19 cellular contexts compared by ENCODE assay signal in genomic region chr5:110809006-110809405, GRCh38.
DNase-seq lines count a peak whose midpoint lies in the region; ATAC-seq, FAIRE-seq and TF ChIP-seq lines count a peak whose summit lies in the region.
"Had no signal": no experiment of that assay in that cellular context is flagged by ENCODE, and none has a peak within 500 bp of the region (broad histone marks: within the 10 kb centered on the region; RNA-seq: fewer than 3 reads in every experiment).

No MANE protein-coding gene starts in this region.

- no peak overlapping the region for H3K4me3 ChIP-seq in SK-N-SH (ENCODE audit: low read depth in 2 of 2, low read length in 1 of 2)
- no peak overlapping the region for H3K4me3 ChIP-seq in bronchial epithelial cell (ENCODE audit: low read depth, low read length)
- no peak overlapping the region for H3K4me3 ChIP-seq in fibroblast of pulmonary artery (replicated peaks; ENCODE audit: low read depth, low read length)
- H3K4me3 ChIP-seq: A549 had no signal

- H3K9ac ChIP-seq in SK-N-SH: no peak overlapping the region

- H3K9me3 ChIP-seq in SK-N-SH: no peaks in the 10 kb centered on the region; the same call in 1 of the 2 replicates
- H3K9me3 ChIP-seq: A549, Caco-2 had no signal

- POLR2A ChIA-PET in SK-N-SH (lab: Yijun Ruan, JAX): no interaction called here

- H3K36me3 ChIP-seq in SK-N-SH (replicated peaks in 1 of 2; ENCODE audit: control insufficient read depth in 1 of 2, insufficient read depth in 2 of 2, low read length in 1 of 2) (no peaks in the 10 kb centered on the region), bronchial epithelial cell (ENCODE audit: control insufficient read depth, insufficient read depth, low read length) (no peaks in the 10 kb centered on the region)

- H3F3A ChIP-seq in SK-N-SH (replicated peaks; ENCODE audit: insufficient read depth): no peaks in the 10 kb centered on the region

- intact Hi-C loops in sciatic nerve (cut with DNase I): no loop called here

- H3K79me2 ChIP-seq in SK-N-SH (ENCODE audit: insufficient read depth): no peaks in the 10 kb centered on the region

- TF ChIP-seq EP300 in SK-N-SH (IDR thresholded peaks at IDR 0.05; ENCODE audit: borderline replicate concordance in 1 of 2, low read depth in 1 of 2, low read length in 1 of 2): no peak

- no peak overlapping the region for H3K27ac ChIP-seq in SK-N-SH (ENCODE audit: low read depth in 2 of 2, low read length in 1 of 2)
- H3K27ac ChIP-seq: 22Rv1, A549, C4-2B had no signal

- ATAC-seq in SK-N-SH treated with all-trans-retinoic acid at 6 μM for 48 hours (no peak), sciatic nerve (no peak)
- ATAC-seq: A549 had no signal

- in situ Hi-C loops in G401 (cut with HindIII; ENCODE audit: low sequenced_read_pairs): no loop called here

- H3K9me2 ChIP-seq in SK-N-SH: no peaks in the 10 kb centered on the region

- H4K20me1 ChIP-seq in SK-N-SH (ENCODE audit: insufficient read depth): no peaks in the 10 kb centered on the region

- CTCF ChIA-PET in SK-N-SH (lab: Yijun Ruan, JAX): no interaction called here

- H3K4me1 ChIP-seq in SK-N-SH (ENCODE audit: control insufficient read depth in 1 of 2, insufficient read depth in 2 of 2, low read depth in 1 of 2, low read length in 1 of 2): no peaks in the 10 kb centered on the region
- H3K4me1 ChIP-seq: A549, Caco-2 had no signal

- no peak for DNase-seq in SK-N-SH
- DNase-seq in bronchial epithelial cell (ENCODE audit: low read depth): peak; percentile 67
- DNase-seq in fibroblast of pulmonary artery (ENCODE audit: low read depth): peak; percentile 6
- no peak for DNase-seq in NCI-H748 treated with DMSO at 0.1 percent for 48 hours (lab: John Stamatoyannopoulos, UW)
- no peak for DNase-seq in G401 (ENCODE audit: low spot score)
- no peak for DNase-seq in sciatic nerve (ENCODE audit: low spot score)
- DNase-seq: AML-193; Caco-2; CD4-positive, alpha-beta T cell; GDM1; GOT3; H7 had no signal

- TF ChIP-seq CTCF in SK-N-SH (IDR thresholded peaks at IDR 0.05) (no peak), bronchial epithelial cell (IDR thresholded peaks at IDR 0.05; ENCODE audit: insufficient read depth, low read length, severe bottlenecking) (no peak), fibroblast of pulmonary artery (IDR thresholded peaks at IDR 0.05; ENCODE audit: low read length, missing control alignments) (no peak)

- no peak for TF ChIP-seq RAD21 in SK-N-SH (IDR thresholded peaks at IDR 0.05; ENCODE audit: low read length)

- FAIRE-seq in bronchial epithelial cell (lab: Jason Lieb, UNC): no peak
- FAIRE-seq: A549, D721Med, GM12892, GM18507 had no signal

- H2AFZ ChIP-seq in SK-N-SH (ENCODE audit: low read depth): 0 out of 2 replicates have a peak overlapping the region, but pooled peaks have one; percentile 4

- WGBS in SK-N-SH (ENCODE audit: low lambda C conversion rate): 85% methylated on average over 1 of the region's 1 CpG

- H3K27me3 ChIP-seq in SK-N-SH (ENCODE audit: insufficient read depth): no peaks in the 10 kb centered on the region
- no peaks in the 10 kb centered on the region for H3K27me3 ChIP-seq in bronchial epithelial cell (ENCODE audit: control insufficient read depth, insufficient read depth, low read length)

- no peak overlapping the region for H3K4me2 ChIP-seq in SK-N-SH
- H3K4me2 ChIP-seq: A549 had no signal

TF ChIP-seq in SK-N-SH, 30 proteins besides CTCF, POLR2A, EP300 and RAD21 (continues in another document):
- TF ChIP-seq NFIC (IDR thresholded peaks at IDR 0.05; ENCODE audit: borderline replicate concordance) (no peak), IRF3 (IDR thresholded peaks at IDR 0.05; ENCODE audit: low read depth, low read length) (no peak), JUND (IDR thresholded peaks at IDR 0.05) (no peak), GABPA (IDR thresholded peaks at IDR 0.05; ENCODE audit: low read depth) (no peak), FOSL2 (IDR thresholded peaks at IDR 0.05; ENCODE audit: borderline replicate concordance, low read depth) (no peak), RCOR1 (IDR thresholded peaks at IDR 0.05; ENCODE audit: low read length) (no peak), USF2 (IDR thresholded peaks at IDR 0.05; ENCODE audit: borderline replicate concordance, low read depth, low read length) (no peak), SMC3 (IDR thresholded peaks at IDR 0.05; ENCODE audit: low read depth, low read length) (no peak), ELF1 (IDR thresholded peaks at IDR 0.05) (no peak), CHD2 (IDR thresholded peaks at IDR 0.05; ENCODE audit: low read length, partially characterized antibody) (no peak), FOXJ3 (CRISPR knock-in tag; IDR thresholded peaks at IDR 0.05) (no peak), FOXM1 (IDR thresholded peaks at IDR 0.05; ENCODE audit: low read depth) (no peak), PBX3 (IDR thresholded peaks at IDR 0.05) (no peak)

TF ChIP-seq in SK-N-SH treated with all-trans-retinoic acid at 6 μM for 48 hours, 23 proteins besides CTCF, POLR2A, EP300 and RAD21:
- TF ChIP-seq ZNF565 (CRISPR knock-in tag; conservative IDR thresholded peaks at IDR 0.05; ENCODE audit: low read depth) (no peak), CSDC2 (CRISPR knock-in tag; IDR thresholded peaks at IDR 0.05) (no peak), ARNTL (CRISPR knock-in tag; IDR thresholded peaks at IDR 0.05; ENCODE audit: borderline replicate concordance, low read depth) (no peak), ZC3H10 (CRISPR knock-in tag; IDR thresholded peaks at IDR 0.05) (no peak), CSRNP3 (CRISPR knock-in tag; IDR thresholded peaks at IDR 0.05) (no peak), PPARA (CRISPR knock-in tag; IDR thresholded peaks at IDR 0.05; ENCODE audit: borderline replicate concordance) (no peak), ZFP30 (CRISPR knock-in tag; IDR thresholded peaks at IDR 0.05) (no peak), ZNF70 (CRISPR knock-in tag; IDR thresholded peaks at IDR 0.05) (no peak), RARB (CRISPR knock-in tag; IDR thresholded peaks at IDR 0.05) (no peak), GLIS3 (CRISPR knock-in tag; IDR thresholded peaks at IDR 0.05) (no peak), ZFP3 (CRISPR knock-in tag; IDR thresholded peaks at IDR 0.05) (no peak), TCF4 (CRISPR knock-in tag; IDR thresholded peaks at IDR 0.05; ENCODE audit: borderline replicate concordance) (no peak), CREB5 (CRISPR knock-in tag; IDR thresholded peaks at IDR 0.05; ENCODE audit: low read depth) (no peak), ESRRG (CRISPR knock-in tag; IDR thresholded peaks at IDR 0.05) (no peak), PATZ1 (CRISPR knock-in tag; IDR thresholded peaks at IDR 0.05; ENCODE audit: borderline replicate concordance) (no peak), OSR1 (CRISPR knock-in tag; IDR thresholded peaks at IDR 0.05) (no peak), ISL1 (CRISPR knock-in tag; IDR thresholded peaks at IDR 0.05) (no peak)

Comparison
In these comparisons a context has a peak if more than half of its experiments do, and no peak if none do; other contexts are left out.
1. DNase-seq: peak in bronchial epithelial cell (single experiment) and fibroblast of pulmonary artery (single experiment); none in SK-N-SH (single experiment), NCI-H748 treated with DMSO at 0.1 percent for 48 hours (single experiment), G401 (single experiment) and sciatic nerve (single experiment).